In genomic region chr6:73285674-73286283, GRCh38 we compare ENCODE assay signal across 8 cellular contexts. TPM values are rescaled to one million over a fixed set of nuclear protein-coding genes. Genes with fewer than 3 reads are reported as not detected.
A peak's percentile ranks its signal among the peaks of the same experiment; 100 is the strongest.
DNase-seq lines count a peak whose midpoint lies in the region; ATAC-seq and TF ChIP-seq lines count a peak whose summit lies in the region.

No MANE protein-coding gene starts in this region.

- POLR2A ChIA-PET in BJ (lab: Charles Lee) = interaction anchor here (0.6 kb wide), 2 partner anchors 18 to 1897 kb away, joined by 3 read pairs; no protein-coding TSS in a partner anchor

- ATAC-seq in GM21528 (IDR thresholded peaks at IDR 0.05; ENCODE audit: low FRiP score, unreplicated experiment) = no peak

- H3K4me3 ChIP-seq in BJ (ENCODE audit: low read depth, low read length) (no peak overlapping the region), adipocyte (ENCODE audit: low read length) (no peak overlapping the region), kidney epithelial cell (ENCODE audit: low read depth, low read length) (no peak overlapping the region)

- H3K9me3 ChIP-seq in adipocyte (ENCODE audit: control insufficient read depth, low read length) = no peaks in the 10 kb centered on the region

- peak; percentile 54 for TF ChIP-seq CTCF in BJ (IDR thresholded peaks at IDR 0.05; ENCODE audit: insufficient read depth, low read depth, low read length)
- TF ChIP-seq CTCF in kidney epithelial cell (IDR thresholded peaks at IDR 0.05; ENCODE audit: insufficient read depth, low read length, poor library complexity, severe bottlenecking) = peak; percentile 32

- CTCF ChIA-PET in BJ (lab: Yijun Ruan, JAX) = interaction anchor here (0.6 to 6.4 kb wide), 23 partner anchors 8 to 1923 kb away, joined by 3 to 107 read pairs (median 3); no protein-coding TSS in a partner anchor

- H3K27me3 ChIP-seq in BJ (ENCODE audit: control insufficient read depth, insufficient read depth, low read length) (no peaks in the 10 kb centered on the region), adipocyte (replicated peaks; ENCODE audit: control insufficient read depth, insufficient read depth, low read length) (no peaks in the 10 kb centered on the region), kidney epithelial cell (ENCODE audit: control insufficient read depth, insufficient read depth, low read length) (no peaks in the 10 kb centered on the region)

- H3K36me3 ChIP-seq in BJ (ENCODE audit: control insufficient read depth, insufficient read depth, low read length) (no peaks in the 10 kb centered on the region), adipocyte (ENCODE audit: control insufficient read depth, insufficient read depth, low read length, severe bottlenecking) (no peaks in the 10 kb centered on the region), kidney epithelial cell (ENCODE audit: control insufficient read depth, insufficient read depth, low read length) (no peaks in the 10 kb centered on the region)

- peak overlapping the region; percentile 59 for H3K9ac ChIP-seq in adipocyte (ENCODE audit: low read length)

- DNase-seq in BJ (ENCODE audit: low read depth) (no peak), HPDE6-E6E7 (ENCODE audit: extremely low spot score) (peak; percentile 44), adipocyte (ENCODE audit: low read depth) (peak; percentile 85), kidney epithelial cell (ENCODE audit: low read depth) (no peak), NCI-H510A (lab: John Stamatoyannopoulos, UW) (no peak), HuH-7.5 (ENCODE audit: low spot score) (no peak)
- no peak for DNase-seq in NK-92 treated with Interleukin-12 subunit alpha and Interleukin-12 subunit beta, amount 100 ng/mL, for 24 hours (lab: John Stamatoyannopoulos, UW)

- H3K4me1 ChIP-seq in adipocyte (ENCODE audit: control insufficient read depth, insufficient read depth, low read length) = peaks cover 5% of the 10 kb centered on the region

RNA-seq across cellular contexts. Expression of gene KHDC1, which starts 22.8 kb away (rescaled TPM):
- 7.7 and 8.0 TPM in 2 replicates for polyA plus RNA-seq in BJ (2011; rRNA removed)
- polyA minus RNA-seq in BJ (2011; rRNA and poly(A)+ RNA removed) = 4.1 and 6.8 TPM in 2 replicates
- 2.9 and 3.3 TPM in 2 replicates for total RNA-seq in kidney epithelial cell

Comparison
In these comparisons a context has a peak if more than half of its experiments do, and no peak if none do; other contexts are left out.
1. DNase-seq: peak in HPDE6-E6E7 (single experiment) and adipocyte (single experiment); none in BJ (single experiment), kidney epithelial cell (single experiment), NCI-H510A (single experiment), NK-92 treated with Interleukin-12 subunit alpha and Interleukin-12 subunit beta, amount 100 ng/mL, for 24 hours (single experiment) and HuH-7.5 (single experiment).